In the genomic region with DNA sequence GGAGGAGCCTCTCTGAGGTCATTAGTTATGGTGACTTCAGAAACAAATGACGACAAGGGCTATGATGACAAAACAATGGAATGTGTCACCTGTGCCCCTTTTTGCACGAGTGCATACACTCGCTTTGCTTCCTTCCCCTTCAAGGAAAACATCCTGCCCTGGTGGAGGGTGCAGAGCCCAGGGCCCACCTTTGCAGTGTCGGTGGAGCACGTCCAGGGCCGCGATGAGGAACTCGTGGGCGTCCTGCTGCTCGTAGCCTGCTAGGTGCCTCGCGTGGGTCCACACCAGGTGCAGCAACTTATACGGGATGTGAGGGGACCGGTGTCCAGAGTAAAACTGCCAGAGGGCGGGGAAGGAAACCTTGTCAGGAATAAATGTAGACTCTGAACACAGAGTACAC, we compare ENCODE assay signal across 1 cellular context.
TF ChIP-seq lines count a peak whose summit lies in the region.

No MANE protein-coding gene starts in this region.

TF ChIP-seq in GM12878, 131 proteins besides CTCF, POLR2A, EP300 and RAD21:
- TF ChIP-seq, protein P1, sequence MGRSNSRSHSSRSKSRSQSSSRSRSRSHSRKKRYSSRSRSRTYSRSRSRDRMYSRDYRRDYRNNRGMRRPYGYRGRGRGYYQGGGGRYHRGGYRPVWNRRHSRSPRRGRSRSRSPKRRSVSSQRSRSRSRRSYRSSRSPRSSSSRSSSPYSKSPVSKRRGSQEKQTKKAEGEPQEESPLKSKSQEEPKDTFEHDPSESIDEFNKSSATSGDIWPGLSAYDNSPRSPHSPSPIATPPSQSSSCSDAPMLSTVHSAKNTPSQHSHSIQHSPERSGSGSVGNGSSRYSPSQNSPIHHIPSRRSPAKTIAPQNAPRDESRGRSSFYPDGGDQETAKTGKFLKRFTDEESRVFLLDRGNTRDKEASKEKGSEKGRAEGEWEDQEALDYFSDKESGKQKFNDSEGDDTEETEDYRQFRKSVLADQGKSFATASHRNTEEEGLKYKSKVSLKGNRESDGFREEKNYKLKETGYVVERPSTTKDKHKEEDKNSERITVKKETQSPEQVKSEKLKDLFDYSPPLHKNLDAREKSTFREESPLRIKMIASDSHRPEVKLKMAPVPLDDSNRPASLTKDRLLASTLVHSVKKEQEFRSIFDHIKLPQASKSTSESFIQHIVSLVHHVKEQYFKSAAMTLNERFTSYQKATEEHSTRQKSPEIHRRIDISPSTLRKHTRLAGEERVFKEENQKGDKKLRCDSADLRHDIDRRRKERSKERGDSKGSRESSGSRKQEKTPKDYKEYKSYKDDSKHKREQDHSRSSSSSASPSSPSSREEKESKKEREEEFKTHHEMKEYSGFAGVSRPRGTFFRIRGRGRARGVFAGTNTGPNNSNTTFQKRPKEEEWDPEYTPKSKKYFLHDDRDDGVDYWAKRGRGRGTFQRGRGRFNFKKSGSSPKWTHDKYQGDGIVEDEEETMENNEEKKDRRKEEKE (IDR thresholded peaks at IDR 0.05), result no peak
- TF ChIP-seq BMI1 (IDR thresholded peaks at IDR 0.05; ENCODE audit: borderline replicate concordance) (no peak), MEF2A (IDR thresholded peaks at IDR 0.05; ENCODE audit: insufficient read depth, low read depth, low read length) (no peak), DPF2 (IDR thresholded peaks at IDR 0.05) (no peak), CBX3 (IDR thresholded peaks at IDR 0.05; ENCODE audit: borderline replicate concordance, low read depth) (no peak), ZBED1 (IDR thresholded peaks at IDR 0.05; ENCODE audit: borderline replicate concordance) (no peak), STAT3 (IDR thresholded peaks at IDR 0.05; ENCODE audit: low read depth, low read length) (no peak), RFX5 (IDR thresholded peaks at IDR 0.05; ENCODE audit: low read depth, low read length) (no peak), CBX5 (IDR thresholded peaks at IDR 0.05; ENCODE audit: low read depth) (no peak), HDAC2 (IDR thresholded peaks at IDR 0.05) (no peak), TCF12 (IDR thresholded peaks at IDR 0.05; ENCODE audit: low read depth, low read length) (no peak), KAT2A (conservative IDR thresholded peaks at IDR 0.05; ENCODE audit: control insufficient read depth, low read depth, low read length) (no peak), NRF1 (conservative IDR thresholded peaks at IDR 0.05; ENCODE audit: low read depth, low read length) (no peak), SP1 (IDR thresholded peaks at IDR 0.05; ENCODE audit: low read depth, low read length) (no peak), ESRRA (IDR thresholded peaks at IDR 0.05; ENCODE audit: low read length) (no peak)
- TF ChIP-seq, protein P2, sequence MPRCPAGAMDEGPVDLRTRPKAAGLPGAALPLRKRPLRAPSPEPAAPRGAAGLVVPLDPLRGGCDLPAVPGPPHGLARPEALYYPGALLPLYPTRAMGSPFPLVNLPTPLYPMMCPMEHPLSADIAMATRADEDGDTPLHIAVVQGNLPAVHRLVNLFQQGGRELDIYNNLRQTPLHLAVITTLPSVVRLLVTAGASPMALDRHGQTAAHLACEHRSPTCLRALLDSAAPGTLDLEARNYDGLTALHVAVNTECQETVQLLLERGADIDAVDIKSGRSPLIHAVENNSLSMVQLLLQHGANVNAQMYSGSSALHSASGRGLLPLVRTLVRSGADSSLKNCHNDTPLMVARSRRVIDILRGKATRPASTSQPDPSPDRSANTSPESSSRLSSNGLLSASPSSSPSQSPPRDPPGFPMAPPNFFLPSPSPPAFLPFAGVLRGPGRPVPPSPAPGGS (IDR thresholded peaks at IDR 0.05; ENCODE audit: borderline replicate concordance, insufficient read depth, low read depth, low read length, poor library complexity, severe bottlenecking), result no peak
- TF ChIP-seq, protein P3, sequence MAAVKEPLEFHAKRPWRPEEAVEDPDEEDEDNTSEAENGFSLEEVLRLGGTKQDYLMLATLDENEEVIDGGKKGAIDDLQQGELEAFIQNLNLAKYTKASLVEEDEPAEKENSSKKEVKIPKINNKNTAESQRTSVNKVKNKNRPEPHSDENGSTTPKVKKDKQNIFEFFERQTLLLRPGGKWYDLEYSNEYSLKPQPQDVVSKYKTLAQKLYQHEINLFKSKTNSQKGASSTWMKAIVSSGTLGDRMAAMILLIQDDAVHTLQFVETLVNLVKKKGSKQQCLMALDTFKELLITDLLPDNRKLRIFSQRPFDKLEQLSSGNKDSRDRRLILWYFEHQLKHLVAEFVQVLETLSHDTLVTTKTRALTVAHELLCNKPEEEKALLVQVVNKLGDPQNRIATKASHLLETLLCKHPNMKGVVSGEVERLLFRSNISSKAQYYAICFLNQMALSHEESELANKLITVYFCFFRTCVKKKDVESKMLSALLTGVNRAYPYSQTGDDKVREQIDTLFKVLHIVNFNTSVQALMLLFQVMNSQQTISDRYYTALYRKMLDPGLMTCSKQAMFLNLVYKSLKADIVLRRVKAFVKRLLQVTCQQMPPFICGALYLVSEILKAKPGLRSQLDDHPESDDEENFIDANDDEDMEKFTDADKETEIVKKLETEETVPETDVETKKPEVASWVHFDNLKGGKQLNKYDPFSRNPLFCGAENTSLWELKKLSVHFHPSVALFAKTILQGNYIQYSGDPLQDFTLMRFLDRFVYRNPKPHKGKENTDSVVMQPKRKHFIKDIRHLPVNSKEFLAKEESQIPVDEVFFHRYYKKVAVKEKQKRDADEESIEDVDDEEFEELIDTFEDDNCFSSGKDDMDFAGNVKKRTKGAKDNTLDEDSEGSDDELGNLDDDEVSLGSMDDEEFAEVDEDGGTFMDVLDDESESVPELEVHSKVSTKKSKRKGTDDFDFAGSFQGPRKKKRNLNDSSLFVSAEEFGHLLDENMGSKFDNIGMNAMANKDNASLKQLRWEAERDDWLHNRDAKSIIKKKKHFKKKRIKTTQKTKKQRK (IDR thresholded peaks at IDR 0.05; ENCODE audit: low read depth, low read length), result no peak
- TF ChIP-seq, protein P4, sequence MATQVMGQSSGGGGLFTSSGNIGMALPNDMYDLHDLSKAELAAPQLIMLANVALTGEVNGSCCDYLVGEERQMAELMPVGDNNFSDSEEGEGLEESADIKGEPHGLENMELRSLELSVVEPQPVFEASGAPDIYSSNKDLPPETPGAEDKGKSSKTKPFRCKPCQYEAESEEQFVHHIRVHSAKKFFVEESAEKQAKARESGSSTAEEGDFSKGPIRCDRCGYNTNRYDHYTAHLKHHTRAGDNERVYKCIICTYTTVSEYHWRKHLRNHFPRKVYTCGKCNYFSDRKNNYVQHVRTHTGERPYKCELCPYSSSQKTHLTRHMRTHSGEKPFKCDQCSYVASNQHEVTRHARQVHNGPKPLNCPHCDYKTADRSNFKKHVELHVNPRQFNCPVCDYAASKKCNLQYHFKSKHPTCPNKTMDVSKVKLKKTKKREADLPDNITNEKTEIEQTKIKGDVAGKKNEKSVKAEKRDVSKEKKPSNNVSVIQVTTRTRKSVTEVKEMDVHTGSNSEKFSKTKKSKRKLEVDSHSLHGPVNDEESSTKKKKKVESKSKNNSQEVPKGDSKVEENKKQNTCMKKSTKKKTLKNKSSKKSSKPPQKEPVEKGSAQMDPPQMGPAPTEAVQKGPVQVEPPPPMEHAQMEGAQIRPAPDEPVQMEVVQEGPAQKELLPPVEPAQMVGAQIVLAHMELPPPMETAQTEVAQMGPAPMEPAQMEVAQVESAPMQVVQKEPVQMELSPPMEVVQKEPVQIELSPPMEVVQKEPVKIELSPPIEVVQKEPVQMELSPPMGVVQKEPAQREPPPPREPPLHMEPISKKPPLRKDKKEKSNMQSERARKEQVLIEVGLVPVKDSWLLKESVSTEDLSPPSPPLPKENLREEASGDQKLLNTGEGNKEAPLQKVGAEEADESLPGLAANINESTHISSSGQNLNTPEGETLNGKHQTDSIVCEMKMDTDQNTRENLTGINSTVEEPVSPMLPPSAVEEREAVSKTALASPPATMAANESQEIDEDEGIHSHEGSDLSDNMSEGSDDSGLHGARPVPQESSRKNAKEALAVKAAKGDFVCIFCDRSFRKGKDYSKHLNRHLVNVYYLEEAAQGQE (IDR thresholded peaks at IDR 0.05; ENCODE audit: low read depth, low read length), result no peak
TF ChIP-seq in GM12878: peak in this region for 0.
